20 cellular contexts compared by ENCODE assay signal in the genomic region with DNA sequence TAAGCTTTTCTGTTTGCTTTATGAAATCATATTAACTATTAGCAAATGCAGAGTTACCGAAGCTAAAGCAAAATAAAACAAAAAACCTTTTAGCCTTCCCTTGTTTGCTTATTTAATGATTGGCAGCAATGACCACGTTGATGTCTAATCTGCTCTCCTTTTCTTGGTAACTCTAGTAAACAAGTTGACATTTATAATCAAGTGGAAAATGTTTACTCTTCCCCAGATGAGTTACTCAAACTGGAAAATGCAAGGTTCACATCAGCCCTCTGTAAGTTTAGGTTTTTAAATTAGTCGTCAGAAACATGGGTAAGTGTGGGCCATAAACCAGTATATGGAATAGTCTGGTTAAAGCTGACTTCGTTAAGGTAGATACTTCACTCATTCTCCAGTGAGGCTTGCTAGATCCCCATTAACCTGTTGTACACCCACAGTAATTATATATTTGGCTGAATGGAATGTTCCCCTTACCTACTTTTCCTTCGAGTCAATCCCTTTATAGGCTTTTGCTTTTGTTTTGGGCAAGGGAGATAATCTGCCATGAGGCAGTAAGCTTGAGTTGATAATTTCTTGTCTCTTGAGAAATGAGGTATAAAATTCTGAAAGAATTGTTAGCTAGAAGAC.
DNase-seq lines count a peak whose midpoint lies in the region; ATAC-seq and TF ChIP-seq lines count a peak whose summit lies in the region.
"Had no signal": no experiment of that assay in that cellular context is flagged by ENCODE, and none has a peak within 500 bp of the region (broad histone marks: within the 10 kb centered on the region; RNA-seq: fewer than 3 reads in every experiment).

No MANE protein-coding gene starts in this region.

- H3K4me1 ChIP-seq in adipocyte (ENCODE audit: control insufficient read depth, insufficient read depth, low read length): peaks cover 58% of the 10 kb centered on the region
- no peaks in the 10 kb centered on the region for H3K4me1 ChIP-seq in prostate gland (replicated peaks)

- H3K4me3 Mint-ChIP-seq in HFFc6: peak overlapping the region; percentile 72; the same call in 1 of the 2 replicates
- H3K4me3 Mint-ChIP-seq: activated CD8-positive, alpha-beta T cell treated with anti-CD3 and anti-CD28 coated beads, Interleukin-2, amount 10 ng/mL, durations not matched to agents 7 days and 5 days; activated naive CD4-positive, alpha-beta T cell treated with anti-CD3 and anti-CD28 coated beads, Interleukin-2, amount 10 ng/mL, durations not matched to agents 7 days and 5 days; activated T-cell treated with anti-CD3 and anti-CD28 coated beads, Interleukin-2, amount 50 U/mL, for 4 hours; CD4-positive, alpha-beta memory T cell had no signal

- H3K27me3 ChIP-seq in adipocyte (replicated peaks; ENCODE audit: control insufficient read depth, insufficient read depth, low read length): no peaks in the 10 kb centered on the region
- H3K27me3 ChIP-seq in prostate gland (replicated peaks; ENCODE audit: insufficient read depth): no peaks in the 10 kb centered on the region
- H3K27me3 ChIP-seq: neutrophil, testis had no signal

- H3K27me3 Mint-ChIP-seq in HFFc6 (ENCODE audit: insufficient read depth): no peaks in the 10 kb centered on the region
- H3K27me3 Mint-ChIP-seq: activated naive CD4-positive, alpha-beta T cell treated with anti-CD3 and anti-CD28 coated beads, Interleukin-2, amount 10 ng/mL, durations not matched to agents 7 days and 5 days; CD4-positive, alpha-beta memory T cell had no signal

- no peaks in the 10 kb centered on the region for H3K36me3 ChIP-seq in adipocyte (ENCODE audit: control insufficient read depth, insufficient read depth, low read length, severe bottlenecking)
- H3K36me3 ChIP-seq in prostate gland: no peaks in the 10 kb centered on the region
- H3K36me3 ChIP-seq: neutrophil had no signal

- ATAC-seq in GM21825 (IDR thresholded peaks at IDR 0.05; ENCODE audit: unreplicated experiment) (no peak), HG03196 (IDR thresholded peaks at IDR 0.05; ENCODE audit: unreplicated experiment) (no peak)
- ATAC-seq: K562 had no signal

- H3K27ac ChIP-seq in 22Rv1 (peak overlapping the region; percentile 85), prostate gland (peak overlapping the region; percentile 21 to 40)
- H3K27ac ChIP-seq: neutrophil, testis had no signal

- no peak for TF ChIP-seq POLR2A in prostate gland (IDR thresholded peaks at IDR 0.05)

- intact Hi-C loops in prostate gland (cut with DNase I): no loop called here

- peaks cover 6% of the 10 kb centered on the region; the same call in 1 of the 2 replicates for H3K9me3 Mint-ChIP-seq in HFFc6
- H3K9me3 Mint-ChIP-seq: activated naive CD4-positive, alpha-beta T cell treated with anti-CD3 and anti-CD28 coated beads, Interleukin-2, amount 10 ng/mL, durations not matched to agents 7 days and 5 days; activated T-cell treated with anti-CD3 and anti-CD28 coated beads, Interleukin-2, amount 50 U/mL, for 4 hours; CD4-positive, alpha-beta memory T cell had no signal

- H3K36me3 Mint-ChIP-seq in HFFc6 (ENCODE audit: low read depth): peaks cover 25% of the 10 kb centered on the region

- WGBS in prostate gland: 50% methylated on average over 5 of the region's 5 CpGs

- peak overlapping the region; percentile 86 for H3K27ac Mint-ChIP-seq in HFFc6
- H3K27ac Mint-ChIP-seq: activated CD8-positive, alpha-beta T cell treated with anti-CD3 and anti-CD28 coated beads, Interleukin-2, amount 10 ng/mL, durations not matched to agents 7 days and 5 days; activated naive CD4-positive, alpha-beta T cell treated with anti-CD3 and anti-CD28 coated beads, Interleukin-2, amount 10 ng/mL, durations not matched to agents 7 days and 5 days had no signal

- H3K4me3 ChIP-seq in adipocyte (ENCODE audit: low read length) (peak overlapping the region; percentile 68), prostate gland (no peak overlapping the region)
- H3K4me3 ChIP-seq: K562, testis had no signal

- H3K9me3 ChIP-seq in adipocyte (ENCODE audit: control insufficient read depth, low read length): no peaks in the 10 kb centered on the region
- H3K9me3 ChIP-seq in prostate gland: no peaks in the 10 kb centered on the region
- H3K9me3 ChIP-seq: neutrophil, testis had no signal

- TF ChIP-seq CTCF in 22Rv1 (IDR thresholded peaks at IDR 0.05): no peak
- TF ChIP-seq CTCF in HFFc6 (IDR thresholded peaks at IDR 0.05): no peak
- no peak for TF ChIP-seq CTCF in prostate gland (IDR thresholded peaks at IDR 0.05)

- DNase-seq in HFFc6 (no peak), adipocyte (ENCODE audit: low read depth) (no peak), prostate gland (ENCODE audit: low spot score) (no peak), NCI-H146 treated with DMSO at 0.1 percent for 48 hours (lab: John Stamatoyannopoulos, UW; ENCODE audit: unreplicated experiment) (no peak), NCI-H146 (lab: John Stamatoyannopoulos, UW) (no peak)
- DNase-seq: activated naive CD4-positive, alpha-beta T cell treated with anti-CD3 and anti-CD28 coated beads, Interleukin-2, amount 10 ng/mL, durations not matched to agents 7 days and 5 days; activated T-cell treated with anti-CD3 and anti-CD28 coated beads, Interleukin-2, amount 50 U/mL, for 4 hours; head of caudate nucleus; NCI-H1930; NCI-H2227 treated with DMSO at 0.1 percent for 48 hours; NK-92 treated with Interleukin-12 subunit alpha and Interleukin-12 subunit beta, amount 100 ng/mL, for 24 hours; stimulated activated CD8-positive, alpha-beta memory T cell treated with anti-CD3 and anti-CD28 coated beads, Interleukin-4, amount 100 ng/mL, for 48 hours; testis had no signal

- peak overlapping the region; percentile 83 for H3K9ac ChIP-seq in adipocyte (ENCODE audit: low read length)

- H3K4me1 Mint-ChIP-seq in HFFc6 (ENCODE audit: low read depth): peaks cover 63% of the 10 kb centered on the region
